ENCODE assay signal across 1 cellular context in the genomic region with DNA sequence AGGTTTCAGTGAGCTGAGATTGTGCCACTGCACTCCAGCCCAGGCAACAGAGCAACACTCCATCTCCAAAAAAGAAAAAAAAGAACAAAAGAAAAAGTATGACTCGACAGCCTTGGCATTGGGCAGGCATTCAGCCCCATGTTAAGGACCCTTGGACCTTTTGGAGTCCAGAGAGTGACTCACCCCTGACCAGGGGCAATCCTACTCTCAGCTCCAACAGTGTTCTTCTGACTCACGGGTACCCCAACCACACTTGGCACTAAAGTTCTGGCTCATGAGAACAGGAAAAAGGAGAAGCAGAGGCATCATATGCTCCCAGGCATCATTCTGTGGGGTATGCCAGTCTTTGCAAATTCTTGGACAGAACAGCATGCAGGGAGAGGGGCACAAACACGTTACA.
TF ChIP-seq lines count a peak whose summit lies in the region.

No MANE protein-coding gene starts in this region.

TF ChIP-seq in HCT116, 20 proteins besides CTCF, POLR2A, EP300 and RAD21 (continued from another document):
- TF ChIP-seq, protein P1, sequence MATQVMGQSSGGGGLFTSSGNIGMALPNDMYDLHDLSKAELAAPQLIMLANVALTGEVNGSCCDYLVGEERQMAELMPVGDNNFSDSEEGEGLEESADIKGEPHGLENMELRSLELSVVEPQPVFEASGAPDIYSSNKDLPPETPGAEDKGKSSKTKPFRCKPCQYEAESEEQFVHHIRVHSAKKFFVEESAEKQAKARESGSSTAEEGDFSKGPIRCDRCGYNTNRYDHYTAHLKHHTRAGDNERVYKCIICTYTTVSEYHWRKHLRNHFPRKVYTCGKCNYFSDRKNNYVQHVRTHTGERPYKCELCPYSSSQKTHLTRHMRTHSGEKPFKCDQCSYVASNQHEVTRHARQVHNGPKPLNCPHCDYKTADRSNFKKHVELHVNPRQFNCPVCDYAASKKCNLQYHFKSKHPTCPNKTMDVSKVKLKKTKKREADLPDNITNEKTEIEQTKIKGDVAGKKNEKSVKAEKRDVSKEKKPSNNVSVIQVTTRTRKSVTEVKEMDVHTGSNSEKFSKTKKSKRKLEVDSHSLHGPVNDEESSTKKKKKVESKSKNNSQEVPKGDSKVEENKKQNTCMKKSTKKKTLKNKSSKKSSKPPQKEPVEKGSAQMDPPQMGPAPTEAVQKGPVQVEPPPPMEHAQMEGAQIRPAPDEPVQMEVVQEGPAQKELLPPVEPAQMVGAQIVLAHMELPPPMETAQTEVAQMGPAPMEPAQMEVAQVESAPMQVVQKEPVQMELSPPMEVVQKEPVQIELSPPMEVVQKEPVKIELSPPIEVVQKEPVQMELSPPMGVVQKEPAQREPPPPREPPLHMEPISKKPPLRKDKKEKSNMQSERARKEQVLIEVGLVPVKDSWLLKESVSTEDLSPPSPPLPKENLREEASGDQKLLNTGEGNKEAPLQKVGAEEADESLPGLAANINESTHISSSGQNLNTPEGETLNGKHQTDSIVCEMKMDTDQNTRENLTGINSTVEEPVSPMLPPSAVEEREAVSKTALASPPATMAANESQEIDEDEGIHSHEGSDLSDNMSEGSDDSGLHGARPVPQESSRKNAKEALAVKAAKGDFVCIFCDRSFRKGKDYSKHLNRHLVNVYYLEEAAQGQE (IDR thresholded peaks at IDR 0.05; ENCODE audit: low read depth) = no peak
- no peak for TF ChIP-seq CBX3 (IDR thresholded peaks at IDR 0.05; ENCODE audit: low read depth)
